In genomic region chr16:88804173-88804551, GRCh38 we compare ENCODE assay signal across 8 cellular contexts. TPM values are rescaled to one million over a fixed set of nuclear protein-coding genes. Genes with fewer than 3 reads are reported as not detected.
DNase-seq lines count a peak whose midpoint lies in the region; ATAC-seq and TF ChIP-seq lines count a peak whose summit lies in the region.

No MANE protein-coding gene starts in this region.

- H3K4me3 ChIP-seq in SK-N-MC, result peak overlapping the region; percentile 78
- peak overlapping the region; percentile 66 to 72 (median 69) for H3K4me3 ChIP-seq in esophagus muscularis mucosa
- peak overlapping the region; percentile 64 for H3K4me3 ChIP-seq in skeletal muscle satellite cell (ENCODE audit: low read length)
- H3K4me3 ChIP-seq in lower leg skin (ENCODE audit: low read depth, poor library complexity, severe bottlenecking), result no peak overlapping the region

- DNase-seq in T-helper 1 cell, result no peak
- DNase-seq in SK-N-MC (ENCODE audit: low read depth, low spot score), result no peak
- no peak for DNase-seq in esophagus muscularis mucosa (ENCODE audit: extremely low spot score)
- DNase-seq in Kasumi-1 (lab: John Stamatoyannopoulos, UW), result no peak
- DNase-seq in lower leg skin (ENCODE audit: low spot score in 2 of 2), result no peak

- peaks cover 12 to 32% (median 29%) of the 10 kb centered on the region in 4 donors for H3K4me1 ChIP-seq in esophagus muscularis mucosa
- peaks cover 12% of the 10 kb centered on the region for H3K4me1 ChIP-seq in skeletal muscle satellite cell (ENCODE audit: control insufficient read depth, insufficient read depth, low read length)

- no peaks in the 10 kb centered on the region for H3K9me3 Mint-ChIP-seq in T-helper 1 cell treated with Interleukin-12 subunit alpha and Interleukin-12 subunit beta and Interleukin-4 antibody, amounts not matched to agents 30 μg/mL and 1 μg/mL, for 36 hours

- H3K9me3 ChIP-seq in SK-N-MC (ENCODE audit: low read depth, low read length), result no peaks in the 10 kb centered on the region
- H3K9me3 ChIP-seq in esophagus muscularis mucosa, result no peaks in the 10 kb centered on the region
- H3K9me3 ChIP-seq in skeletal muscle satellite cell (replicated peaks; ENCODE audit: low read length), result no peaks in the 10 kb centered on the region

- H3K4me1 Mint-ChIP-seq in T-helper 1 cell treated with Interleukin-12 subunit alpha and Interleukin-12 subunit beta and Interleukin-4 antibody, amounts not matched to agents 30 μg/mL and 1 μg/mL, for 36 hours (ENCODE audit: low read depth), result peaks cover 12% of the 10 kb centered on the region

- H3K9ac ChIP-seq in SK-N-MC (ENCODE audit: insufficient read length) (peak overlapping the region; percentile 76), skeletal muscle satellite cell (ENCODE audit: low read depth, low read length) (peak overlapping the region; percentile 78)

- intact Hi-C loops in esophagus muscularis mucosa (cut with DNase I), result no loop called here
- intact Hi-C loops in lower leg skin (cut with DNase I; ENCODE audit: low total_unique reads), result no loop called here

- peak overlapping the region; percentile 26 for H3K27ac Mint-ChIP-seq in T-helper 1 cell treated with Interleukin-12 subunit alpha and Interleukin-12 subunit beta and Interleukin-4 antibody, amounts not matched to agents 30 μg/mL and 1 μg/mL, for 36 hours

- peaks cover 0 to 13% (median 0%) of the 10 kb centered on the region in 4 donors for H3K27me3 ChIP-seq in esophagus muscularis mucosa
- H3K27me3 ChIP-seq in skeletal muscle satellite cell (ENCODE audit: control insufficient read depth, insufficient read depth, low read length), result no peaks in the 10 kb centered on the region

- peaks cover 33% of the 10 kb centered on the region; the same call in 1 of the 2 replicates for H3K36me3 ChIP-seq in SK-N-MC (ENCODE audit: insufficient read depth, low read length)
- H3K36me3 ChIP-seq in esophagus muscularis mucosa, result peaks cover 0 to 19% (median 14%) of the 10 kb centered on the region in 4 donors
- peaks cover 18% of the 10 kb centered on the region for H3K36me3 ChIP-seq in skeletal muscle satellite cell (ENCODE audit: insufficient read depth, low read length)

- H3K4me3 Mint-ChIP-seq in T-helper 1 cell treated with Interleukin-12 subunit alpha and Interleukin-12 subunit beta and Interleukin-4 antibody, amounts not matched to agents 30 μg/mL and 1 μg/mL, for 36 hours, result peak overlapping the region; percentile 74

- no peak overlapping the region; the same call in 1 of the 2 replicates for H3K27ac ChIP-seq in SK-N-MC
- no peak overlapping the region for H3K27ac ChIP-seq in esophagus muscularis mucosa (replicated peaks in 1 of 4)

- peaks cover 9% of the 10 kb centered on the region for H3K36me3 Mint-ChIP-seq in T-helper 1 cell treated with Interleukin-12 subunit alpha and Interleukin-12 subunit beta and Interleukin-4 antibody, amounts not matched to agents 30 μg/mL and 1 μg/mL, for 36 hours (ENCODE audit: low read depth)

- 9% methylated on average over 6 of the region's 16 CpGs for WGBS in esophagus muscularis mucosa
- 0 to 6% methylated on average over 11 to 12 of the region's 16 CpGs for WGBS in lower leg skin, 2 donors

- no peak for TF ChIP-seq EP300 in esophagus muscularis mucosa (IDR thresholded peaks at IDR 0.05)

- TF ChIP-seq POLR2A in esophagus muscularis mucosa (IDR thresholded peaks at IDR 0.05; ENCODE audit: low read depth) (no peak), lower leg skin (IDR thresholded peaks at IDR 0.05) (no peak)

- H3K27me3 Mint-ChIP-seq in T-helper 1 cell treated with Interleukin-12 subunit alpha and Interleukin-12 subunit beta and Interleukin-4 antibody, amounts not matched to agents 30 μg/mL and 1 μg/mL, for 36 hours (ENCODE audit: low read depth), result no peaks in the 10 kb centered on the region

- ATAC-seq in HG03565 (IDR thresholded peaks at IDR 0.05; ENCODE audit: unreplicated experiment), result no peak

- peak overlapping the region; percentile 88 for H3K4me2 ChIP-seq in skeletal muscle satellite cell (ENCODE audit: low read length)

- no peak for TF ChIP-seq CTCF in esophagus muscularis mucosa (IDR thresholded peaks at IDR 0.05)
- no peak for TF ChIP-seq CTCF in lower leg skin (IDR thresholded peaks at IDR 0.05)

RNA-seq across cellular contexts. Expression of gene CDT1, which starts 0.6 kb away (rescaled TPM):
- total RNA-seq in esophagus muscularis mucosa (1 to 10 TPM in 1 of 4 donors, under 1 TPM in 2, not detected in 1; 0.17 to 1.4 (median 0.34) TPM), lower leg skin (10 to 100 TPM in 2 of 4 donors, 1 to 10 TPM in 2; 2.9 to 14.7 (median 7.9) TPM)
- total RNA-seq in skeletal muscle satellite cell (2012; rRNA removed), result 12.4 and 16.8 TPM in 2 replicates

RNA-seq across cellular contexts. Expression of gene APRT, which starts 7.6 kb away (rescaled TPM):
- total RNA-seq in esophagus muscularis mucosa, result 100 to 1,000 TPM in 2 of 4 donors, 10 to 100 TPM in 2; 60.6 to 141 (median 98.6) TPM
- total RNA-seq in skeletal muscle satellite cell (2012; rRNA removed), result 87.8 and 97.6 TPM in 2 replicates
- 100 to 1,000 TPM; 276 to 310 (median 291) TPM for total RNA-seq in lower leg skin

RNA-seq across cellular contexts. Expression of gene PIEZO1, which starts 19.1 kb away (rescaled TPM):
- total RNA-seq in esophagus muscularis mucosa (100 to 1,000 TPM; 140 to 298 (median 182) TPM), lower leg skin (100 to 1,000 TPM; 196 to 281 (median 206) TPM)
- 155 and 171 TPM in 2 replicates for total RNA-seq in skeletal muscle satellite cell (2012; rRNA removed)

RNA-seq across cellular contexts. Expression of gene GALNS, which starts 52.6 kb away (rescaled TPM):
- total RNA-seq in esophagus muscularis mucosa, result 10 to 100 TPM in 3 of 4 donors, 1 to 10 TPM in 1; 9.5 to 19.1 (median 11.0) TPM
- total RNA-seq in skeletal muscle satellite cell (2012; rRNA removed), result 17.0 and 24.0 TPM in 2 replicates
- total RNA-seq in lower leg skin, result 10 to 100 TPM; 17.3 to 45.6 (median 37.3) TPM

RNA-seq across cellular contexts. Expression of gene TRAPPC2L, which starts 52.8 kb away (rescaled TPM):
- total RNA-seq in esophagus muscularis mucosa, result 10 to 100 TPM; 22.9 to 35.8 (median 29.6) TPM
- 59.3 and 70.1 TPM in 2 replicates for total RNA-seq in skeletal muscle satellite cell (2012; rRNA removed)
- 10 to 100 TPM; 29.9 to 43.0 (median 38.6) TPM for total RNA-seq in lower leg skin
